Comparison of ENCODE assay signal across 10 cellular contexts in the genomic region with DNA sequence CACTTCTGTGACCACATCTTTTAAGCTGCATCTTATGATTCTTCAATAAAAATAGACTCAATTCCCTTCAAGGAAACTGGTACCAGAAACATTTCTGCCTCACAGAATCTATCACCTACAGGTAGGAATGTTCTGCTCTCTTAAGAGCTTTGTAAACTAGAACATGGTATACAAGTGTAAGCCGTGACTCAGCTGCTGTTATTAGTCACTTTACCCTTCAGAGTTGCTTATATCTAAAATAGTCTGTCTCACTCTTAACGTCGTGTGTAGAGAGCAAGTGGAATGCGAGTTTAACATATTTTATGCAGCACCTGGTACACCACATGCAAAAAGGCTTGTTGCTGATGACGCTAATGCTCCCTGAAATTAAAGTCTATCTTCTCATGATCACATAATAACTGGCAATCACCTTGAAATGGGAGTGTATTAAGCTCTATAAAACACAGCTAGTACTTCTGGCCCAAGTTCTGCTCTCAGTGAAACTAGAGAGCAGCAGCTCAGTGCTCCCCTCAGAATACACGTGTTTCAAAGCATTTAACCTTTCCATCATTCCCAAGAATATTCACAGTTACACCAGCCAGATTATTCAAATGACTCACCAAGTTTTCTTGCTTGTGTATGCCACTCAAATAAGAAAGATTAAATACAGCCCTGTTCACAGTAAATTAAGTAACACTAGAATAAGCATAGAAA.
DNase-seq lines count a peak whose midpoint lies in the region; ATAC-seq, FAIRE-seq and TF ChIP-seq lines count a peak whose summit lies in the region.
"Had no signal": no experiment of that assay in that cellular context is flagged by ENCODE, and none has a peak within 500 bp of the region (broad histone marks: within the 10 kb centered on the region; RNA-seq: fewer than 3 reads in every experiment).

No MANE protein-coding gene starts in this region.

- DNase-seq in Caki2 (ENCODE audit: low read depth) = peak; percentile 46
- peak; percentile 99 for DNase-seq in astrocyte (ENCODE audit: low read depth)
- DNase-seq in lung (ENCODE audit: low spot score) = no peak
- no peak for DNase-seq in NCI-H187 (lab: John Stamatoyannopoulos, UW)
- DNase-seq in SHP77 treated with DMSO at 0.1 percent for 48 hours (lab: John Stamatoyannopoulos, UW) = no peak
- no peak for DNase-seq in activated CD4-positive, alpha-beta T cell treated with anti-CD3 and anti-CD28 coated beads, Interleukin-2, amount 50 U/mL, for 1 hour
- DNase-seq: GF-D8 had no signal

- H3K27ac ChIP-seq in astrocyte (ENCODE audit: low read depth, low read length) (peak overlapping the region; percentile 67), lung (ENCODE audit: low read depth in 1 of 2, low read length in 1 of 2) (peak overlapping the region in 1 of 2 donors; percentile 53)

- peak overlapping the region; percentile 34 for H3K9ac ChIP-seq in astrocyte (ENCODE audit: low read length)

- H2AFZ ChIP-seq in astrocyte (ENCODE audit: low read depth, low read length) = no peak overlapping the region

- peaks cover 28% of the 10 kb centered on the region for H3K4me1 Mint-ChIP-seq in astrocyte (ENCODE audit: low read depth, unreplicated experiment)

- H3K27me3 ChIP-seq in astrocyte (ENCODE audit: insufficient read depth, low read length) = no peaks in the 10 kb centered on the region
- H3K27me3 ChIP-seq in lung (ENCODE audit: control insufficient read depth, insufficient read depth) = no peaks in the 10 kb centered on the region

- H3K4me1 ChIP-seq in astrocyte (ENCODE audit: insufficient read depth, low read length) (peaks cover 12% of the 10 kb centered on the region), lung (ENCODE audit: control insufficient read depth in 2 of 2, insufficient read depth in 2 of 2, low read length in 2 of 2) (peaks cover 0 to 3% of the 10 kb centered on the region in 2 donors)

- FAIRE-seq in astrocyte (lab: Jason Lieb, UNC) = peak; percentile 73

- 62 to 83% methylated on average over 6 of the region's 6 CpGs for WGBS in lung, 2 donors

- in situ Hi-C loops in Caki2 (cut with HindIII; ENCODE audit: low pct_unique_long_range_greater_than_20kb, low sequenced_read_pairs) = no loop called here

- H3K27ac Mint-ChIP-seq in astrocyte (ENCODE audit: unreplicated experiment) = peak overlapping the region; percentile 86
- H3K27ac Mint-ChIP-seq: IgD-negative memory B cell had no signal

- H3K36me3 ChIP-seq in astrocyte (ENCODE audit: insufficient read depth, low read length) (no peaks in the 10 kb centered on the region), lung (ENCODE audit: control insufficient read depth in 2 of 2, insufficient read depth in 2 of 2, low read length in 2 of 2) (peaks cover 0 to 1% of the 10 kb centered on the region in 2 donors)

- peak overlapping the region; percentile 74 for H3K4me2 ChIP-seq in astrocyte (ENCODE audit: low read length)

- peaks cover 3% of the 10 kb centered on the region for H3K36me3 Mint-ChIP-seq in astrocyte (ENCODE audit: low read depth, unreplicated experiment)

- no peaks in the 10 kb centered on the region for H3K79me2 ChIP-seq in astrocyte (ENCODE audit: insufficient read depth, low read length)

- H4K20me1 ChIP-seq in astrocyte (ENCODE audit: insufficient read depth, low read length) = no peaks in the 10 kb centered on the region

- ATAC-seq in HG02610 (IDR thresholded peaks at IDR 0.05; ENCODE audit: unreplicated experiment) (peak; percentile 56), lung (ENCODE audit: insufficient read depth, low FRiP score) (peak; percentile 89), HG02938 (IDR thresholded peaks at IDR 0.05; ENCODE audit: unreplicated experiment) (no peak)

- H3K9me3 Mint-ChIP-seq in astrocyte (ENCODE audit: unreplicated experiment) = peaks cover 3% of the 10 kb centered on the region

- H3K4me3 ChIP-seq in astrocyte (ENCODE audit: insufficient read depth, low read depth, low read length) (peak overlapping the region; percentile 21), lung (no peak overlapping the region)

- H3K9me3 ChIP-seq in astrocyte (ENCODE audit: insufficient read depth, low read depth, low read length) (no peaks in the 10 kb centered on the region), lung (ENCODE audit: control insufficient read depth in 2 of 2, insufficient read depth in 1 of 2, low read length in 1 of 2) (peaks cover 0 to 9% of the 10 kb centered on the region in 2 donors)

- no peak overlapping the region for H3K4me3 Mint-ChIP-seq in astrocyte (ENCODE audit: unreplicated experiment)
- H3K4me3 Mint-ChIP-seq: IgD-negative memory B cell had no signal

- H3K27me3 Mint-ChIP-seq in astrocyte (ENCODE audit: low read depth, unreplicated experiment) = no peaks in the 10 kb centered on the region
- H3K27me3 Mint-ChIP-seq: IgD-negative memory B cell had no signal

- TF ChIP-seq CTCF in astrocyte (IDR thresholded peaks at IDR 0.05; ENCODE audit: insufficient read depth, low read depth, low read length) (peak; percentile 61), lung (IDR thresholded peaks at IDR 0.05; ENCODE audit: control extremely low read depth, extremely low read depth) (no peak)

Comparison
In these comparisons a context has a peak if more than half of its experiments do, and no peak if none do; other contexts are left out.
1. DNase-seq: peak in Caki2 (single experiment) and astrocyte (single experiment); none in lung (single experiment), NCI-H187 (0 of 2), SHP77 treated with DMSO at 0.1 percent for 48 hours (single experiment) and activated CD4-positive, alpha-beta T cell treated with anti-CD3 and anti-CD28 coated beads, Interleukin-2, amount 50 U/mL, for 1 hour (single experiment).